Comparison of ENCODE assay signal across 10 cellular contexts in the genomic region with DNA sequence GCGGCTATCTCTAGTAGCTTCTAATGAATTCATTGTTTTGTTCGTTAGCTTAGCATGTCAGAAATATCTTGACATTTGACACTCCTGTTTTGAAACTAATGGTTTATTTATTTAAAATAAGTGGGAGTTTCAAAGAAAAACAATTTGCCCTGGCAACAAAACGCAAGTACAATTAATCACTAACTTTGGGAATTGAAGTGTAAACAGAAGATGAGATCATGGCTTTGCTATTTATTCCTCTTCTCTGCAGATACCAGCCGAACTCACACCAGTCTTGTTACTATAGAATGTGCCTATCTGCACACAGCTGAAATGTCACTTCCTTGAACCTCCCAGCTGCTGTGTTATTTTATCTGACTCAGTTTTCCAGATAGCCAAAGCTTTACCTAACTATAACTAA. TPM values are rescaled to one million over a fixed set of nuclear protein-coding genes. Genes with fewer than 3 reads are reported as not detected.
A peak's percentile ranks its signal among the peaks of the same experiment; 100 is the strongest.
DNase-seq lines count a peak whose midpoint lies in the region; ATAC-seq and FAIRE-seq lines count a peak whose summit lies in the region.
"Had no signal": no experiment of that assay in that cellular context is flagged by ENCODE, and none has a peak within 500 bp of the region (broad histone marks: within the 10 kb centered on the region; RNA-seq: fewer than 3 reads in every experiment).

No MANE protein-coding gene starts in this region.

- no peak overlapping the region for H2AK5ac ChIP-seq in mesenchymal stem cell (ENCODE audit: low read length, severe bottlenecking)

- no peak for ATAC-seq in HG02642 (IDR thresholded peaks at IDR 0.05; ENCODE audit: poor library complexity, unreplicated experiment)
- no peak for ATAC-seq in GM18511 (IDR thresholded peaks at IDR 0.05; ENCODE audit: unreplicated experiment)

- no peak overlapping the region for H2BK120ac ChIP-seq in mesenchymal stem cell (ENCODE audit: low read depth, low read length)

- no peak overlapping the region for H3K18ac ChIP-seq in mesenchymal stem cell (ENCODE audit: low read depth in 1 of 2, low read length in 2 of 2)

- no peak overlapping the region for H4K91ac ChIP-seq in mesenchymal stem cell (ENCODE audit: low read length)

- no peak overlapping the region for H2BK15ac ChIP-seq in mesenchymal stem cell (ENCODE audit: low read depth, poor library complexity, severe bottlenecking)

- no peaks in the 10 kb centered on the region for H3K79me1 ChIP-seq in mesenchymal stem cell (replicated peaks; ENCODE audit: low read length, poor library complexity, severe bottlenecking)

- peaks cover 11% of the 10 kb centered on the region for H3K9me3 ChIP-seq in mesenchymal stem cell (ENCODE audit: control insufficient read depth, low read length)

- peaks cover 0 to 39% of the 10 kb centered on the region in 2 experiments for H3K36me3 ChIP-seq in mesenchymal stem cell (ENCODE audit: control insufficient read depth in 1 of 2, insufficient read depth in 2 of 2, low read depth in 1 of 2, low read length in 2 of 2)

- H4K8ac ChIP-seq in mesenchymal stem cell (ENCODE audit: low read length), result no peak overlapping the region

- H3K27me3 ChIP-seq in mesenchymal stem cell (ENCODE audit: control insufficient read depth in 1 of 2, insufficient read depth in 1 of 2, low read length in 2 of 2), result no peaks in the 10 kb centered on the region

- peak overlapping the region; percentile 85 for H3K27ac ChIP-seq in mesenchymal stem cell (ENCODE audit: low read length, poor library complexity, severe bottlenecking)

- no peak overlapping the region for H3K14ac ChIP-seq in mesenchymal stem cell (ENCODE audit: low read length in 2 of 2)

- H3K4me2 ChIP-seq in mesenchymal stem cell (ENCODE audit: low read length, poor library complexity, severe bottlenecking), result no peak overlapping the region

- peaks cover 5% of the 10 kb centered on the region for H3K4me1 ChIP-seq in mesenchymal stem cell (ENCODE audit: control insufficient read depth, insufficient read depth, low read depth, low read length)

- H3K23ac ChIP-seq in mesenchymal stem cell (ENCODE audit: low read length in 2 of 2), result no peak overlapping the region

- H2AFZ ChIP-seq in mesenchymal stem cell (ENCODE audit: low read depth, low read length), result no peak overlapping the region

- no peak overlapping the region for H2BK12ac ChIP-seq in mesenchymal stem cell (ENCODE audit: low read length in 2 of 2)

- H3K4me3 ChIP-seq in mesenchymal stem cell (ENCODE audit: insufficient read depth in 1 of 2, low read depth in 1 of 2, low read length in 2 of 2), result no peak overlapping the region

- 0% methylated on average over 1 of the region's 4 CpGs for WGBS in mesenchymal stem cell

- DNase-seq in A172 (ENCODE audit: low spot score) (peak; percentile 18), HTR-8/SVneo (ENCODE audit: insufficient read length, low spot score) (peak; percentile 34), dedifferentiated amniotic fluid mesenchymal stem cell (ENCODE audit: extremely low spot score) (peak; percentile 45), mesenchymal stem cell (peak; percentile 89), NCI-H2196 (lab: John Stamatoyannopoulos, UW; ENCODE audit: unreplicated experiment) (no peak), ecto neural progenitor cell (ENCODE audit: low spot score) (no peak)
- DNase-seq: activated CD4-positive, alpha-beta T cell treated with anti-CD3 and anti-CD28 coated beads, Interleukin-2, amount 50 U/mL, for 4 hours had no signal

- H3K9ac ChIP-seq in mesenchymal stem cell (ENCODE audit: low read length), result peak overlapping the region; percentile 79

- no peak for FAIRE-seq in HTR-8/SVneo (lab: Jason Lieb, UNC)

- H3K4ac ChIP-seq in mesenchymal stem cell (ENCODE audit: low read depth in 1 of 2, low read length in 2 of 2), result no peak overlapping the region

- H2BK5ac ChIP-seq in mesenchymal stem cell (ENCODE audit: low read depth, low read length, poor library complexity, severe bottlenecking), result no peak overlapping the region

RNA-seq across cellular contexts. Expression of a gene that starts 27.5 kb away (rescaled TPM):
- total RNA-seq in A172 (2014; rRNA removed; shearing (Covaris generic)), result not detected in 2 replicates
- polyA plus RNA-seq in mesenchymal stem cell (2013, experiment 1 of 2), result 57.8 TPM
- polyA plus RNA-seq in mesenchymal stem cell (2013, experiment 2 of 2), result 58.9 TPM
- polyA plus RNA-seq: CD14-positive monocyte had no signal

Comparison
In these comparisons a context has a peak if more than half of its experiments do, and no peak if none do; other contexts are left out.
1. DNase-seq: peak in A172 (single experiment), HTR-8/SVneo (single experiment), dedifferentiated amniotic fluid mesenchymal stem cell (single experiment) and mesenchymal stem cell (single experiment); none in NCI-H2196 (single experiment) and ecto neural progenitor cell (single experiment).